10 cellular contexts compared by ENCODE assay signal in the genomic region with DNA sequence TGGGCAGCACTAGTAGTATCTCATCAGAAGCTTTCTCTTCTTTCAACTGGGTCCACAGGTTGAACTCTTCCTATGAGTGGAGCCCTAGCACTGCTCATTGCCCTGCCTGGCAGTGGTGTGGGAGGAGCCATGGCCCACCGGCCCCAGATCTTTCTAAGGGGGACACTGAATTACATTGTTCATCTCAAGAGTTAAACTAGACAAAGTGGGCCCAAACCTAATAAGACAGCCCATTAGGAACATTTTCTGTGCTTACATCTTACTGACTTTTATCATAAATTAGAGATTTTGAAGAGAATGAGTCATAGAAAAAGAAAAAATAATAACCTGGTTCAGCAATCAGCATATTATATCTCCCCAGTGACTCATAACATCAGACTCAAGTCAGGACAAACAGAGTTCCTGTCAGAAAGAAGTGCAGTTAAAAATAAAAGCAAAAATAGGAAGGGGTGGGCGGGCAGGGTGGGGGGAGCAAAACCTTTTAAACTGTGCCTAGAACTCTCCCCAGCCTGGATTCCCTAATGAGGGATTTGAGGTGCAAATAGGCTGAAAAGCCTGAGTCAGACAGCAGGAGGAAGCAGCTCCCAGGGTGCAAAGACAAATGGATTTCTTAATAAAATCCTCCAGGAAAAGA.
A peak's percentile ranks its signal among the peaks of the same experiment; 100 is the strongest.
DNase-seq lines count a peak whose midpoint lies in the region; ATAC-seq, FAIRE-seq and TF ChIP-seq lines count a peak whose summit lies in the region.
"Had no signal": no experiment of that assay in that cellular context is flagged by ENCODE, and none has a peak within 500 bp of the region (broad histone marks: within the 10 kb centered on the region; RNA-seq: fewer than 3 reads in every experiment).

No MANE protein-coding gene starts in this region.

- peaks cover 6% of the 10 kb centered on the region for H3K9me3 Mint-ChIP-seq in activated naive CD4-positive, alpha-beta T cell treated with anti-CD3 and anti-CD28 coated beads, Interleukin-2, amount 10 ng/mL, durations not matched to agents 7 days and 5 days
- peaks cover 4% of the 10 kb centered on the region for H3K9me3 Mint-ChIP-seq in mesothelial cell of epicardium

- no peaks in the 10 kb centered on the region for H3K27me3 ChIP-seq in stomach

- TF ChIP-seq EP300 in stomach (IDR thresholded peaks at IDR 0.05) = no peak

- TF ChIP-seq POLR2A in stomach (IDR thresholded peaks at IDR 0.05) = no peak
- TF ChIP-seq POLR2A in H54 (IDR thresholded peaks at IDR 0.05; ENCODE audit: low read depth, low read length) = no peak

- H3K27ac Mint-ChIP-seq in activated naive CD4-positive, alpha-beta T cell treated with anti-CD3 and anti-CD28 coated beads, Interleukin-2, amount 10 ng/mL, durations not matched to agents 7 days and 5 days = no peak overlapping the region
- H3K27ac Mint-ChIP-seq in mesothelial cell of epicardium = peak overlapping the region; percentile 51

- FAIRE-seq in H54 (lab: Jason Lieb, UNC) = no peak

- TF ChIP-seq CTCF in mesothelial cell of epicardium (IDR thresholded peaks at IDR 0.05; ENCODE audit: unreplicated experiment) = no peak
- peak in 1 of 7 experiments; percentile 6 for TF ChIP-seq CTCF in stomach (IDR thresholded peaks at IDR 0.05)

- 35 to 55% (median 40%) methylated on average over 2 of the region's 2 CpGs for WGBS in stomach, 5 donors

- H3K27me3 Mint-ChIP-seq in activated naive CD4-positive, alpha-beta T cell treated with anti-CD3 and anti-CD28 coated beads, Interleukin-2, amount 10 ng/mL, durations not matched to agents 7 days and 5 days = no peaks in the 10 kb centered on the region
- H3K27me3 Mint-ChIP-seq in mesothelial cell of epicardium (ENCODE audit: low read depth) = no peaks in the 10 kb centered on the region

- peaks cover 2% of the 10 kb centered on the region for H3K36me3 Mint-ChIP-seq in activated naive CD4-positive, alpha-beta T cell treated with anti-CD3 and anti-CD28 coated beads, Interleukin-2, amount 10 ng/mL, durations not matched to agents 7 days and 5 days
- no peaks in the 10 kb centered on the region for H3K36me3 Mint-ChIP-seq in mesothelial cell of epicardium

- no peak overlapping the region for H3K4me3 ChIP-seq in stomach
- H3K4me3 ChIP-seq: lung had no signal

- H3K4me3 Mint-ChIP-seq in activated naive CD4-positive, alpha-beta T cell treated with anti-CD3 and anti-CD28 coated beads, Interleukin-2, amount 10 ng/mL, durations not matched to agents 7 days and 5 days = no peak overlapping the region
- H3K4me3 Mint-ChIP-seq in mesothelial cell of epicardium = no peak overlapping the region

- no peaks in the 10 kb centered on the region for H3K9me3 ChIP-seq in stomach

- H3K4me1 ChIP-seq in stomach = peaks cover 3 to 22% (median 13%) of the 10 kb centered on the region in 4 donors

- peak; percentile 21 for DNase-seq in activated naive CD4-positive, alpha-beta T cell treated with anti-CD3 and anti-CD28 coated beads, Interleukin-2, amount 10 ng/mL, durations not matched to agents 7 days and 5 days
- DNase-seq in mesothelial cell of epicardium (ENCODE audit: low spot score in 2 of 2, unreplicated experiment in 2 of 2) (no peak), stomach (no peak), COR-L47 (lab: John Stamatoyannopoulos, UW) (no peak), H54 (ENCODE audit: insufficient read length, low spot score) (no peak)

- CTCF ChIA-PET in activated naive CD4-positive, alpha-beta T cell treated with anti-CD3 and anti-CD28 coated beads, Interleukin-2, amount 10 ng/mL, durations not matched to agents 7 days and 5 days (lab: Charles Lee) = interaction anchor here (1.7 kb wide), 1 partner anchor 160 kb away, joined by 4 read pairs; no protein-coding TSS in a partner anchor

- peak overlapping the region in 2 of 5 donors; percentile 1 to 39 for H3K27ac ChIP-seq in stomach
- H3K27ac ChIP-seq: KMS-11 had no signal

- H3K36me3 ChIP-seq in stomach = no peaks in the 10 kb centered on the region

- H3K4me1 Mint-ChIP-seq in activated naive CD4-positive, alpha-beta T cell treated with anti-CD3 and anti-CD28 coated beads, Interleukin-2, amount 10 ng/mL, durations not matched to agents 7 days and 5 days = peaks cover 30% of the 10 kb centered on the region
- H3K4me1 Mint-ChIP-seq in mesothelial cell of epicardium = peaks cover 12% of the 10 kb centered on the region

- intact Hi-C loops in stomach (cut with DNase I; ENCODE audit: low total_unique reads) = no loop called here

- ATAC-seq in GM18519 (IDR thresholded peaks at IDR 0.05; ENCODE audit: low FRiP score, unreplicated experiment) (peak; percentile 55), HG03521 (IDR thresholded peaks at IDR 0.05; ENCODE audit: unreplicated experiment) (peak; percentile 47), HG02588 (IDR thresholded peaks at IDR 0.05; ENCODE audit: unreplicated experiment) (no peak)
